Comparison of ENCODE assay signal across 20 cellular contexts in genomic region chr11:1139441-1140066, GRCh38. TPM values are rescaled to one million over a fixed set of nuclear protein-coding genes. Genes with fewer than 3 reads are reported as not detected.
DNase-seq lines count a peak whose midpoint lies in the region; ATAC-seq and TF ChIP-seq lines count a peak whose summit lies in the region.
"Had no signal": no experiment of that assay in that cellular context is flagged by ENCODE, and none has a peak within 500 bp of the region (broad histone marks: within the 10 kb centered on the region; RNA-seq: fewer than 3 reads in every experiment).

No MANE protein-coding gene starts in this region.

- H3K27me3 ChIP-seq in colonic mucosa: no peaks in the 10 kb centered on the region

- H3K4me1 Mint-ChIP-seq in mesothelial cell of epicardium (peaks cover 15% of the 10 kb centered on the region), type B pancreatic cell (ENCODE audit: unreplicated experiment) (peaks cover 12% of the 10 kb centered on the region)
- H3K4me1 Mint-ChIP-seq: CD8-positive, alpha-beta memory T cell; T-cell; WTC11 had no signal

- intact Hi-C loops in colonic mucosa (cut with DNase I): no loop called here

- no peaks in the 10 kb centered on the region for H3K36me3 Mint-ChIP-seq in mesothelial cell of epicardium
- peaks cover 6% of the 10 kb centered on the region for H3K36me3 Mint-ChIP-seq in type B pancreatic cell
- H3K36me3 Mint-ChIP-seq: CD8-positive, alpha-beta memory T cell; T-cell had no signal

- H3K9ac ChIP-seq in colonic mucosa (ENCODE audit: low read depth in 2 of 2, low read length in 2 of 2): no peak overlapping the region

- TF ChIP-seq CTCF in colonic mucosa (IDR thresholded peaks at IDR 0.05) (no peak), mesothelial cell of epicardium (IDR thresholded peaks at IDR 0.05; ENCODE audit: unreplicated experiment) (no peak), type B pancreatic cell (conservative IDR thresholded peaks at IDR 0.05) (no peak)

- H3K27me3 Mint-ChIP-seq in mesothelial cell of epicardium (ENCODE audit: low read depth): peaks cover 9% of the 10 kb centered on the region
- peaks cover 9% of the 10 kb centered on the region for H3K27me3 Mint-ChIP-seq in type B pancreatic cell

- DNase-seq in stimulated activated CD4-positive, alpha-beta T cell treated with anti-CD3 and anti-CD28 coated beads, Interleukin-4, amount 100 ng/mL, for 24 hours: peak; percentile 2
- DNase-seq in stimulated activated CD4-positive, alpha-beta T cell treated with anti-CD3 and anti-CD28 coated beads, Interleukin-4, amount 100 ng/mL, for 4 hours: no peak
- DNase-seq in colonic mucosa (peak; percentile 20), mesothelial cell of epicardium (ENCODE audit: low spot score in 2 of 2, unreplicated experiment in 2 of 2) (no peak), type B pancreatic cell (ENCODE audit: extremely low spot score, unreplicated experiment) (no peak), dedifferentiated amniotic fluid mesenchymal stem cell (ENCODE audit: extremely low spot score) (no peak)
- no peak for DNase-seq in stimulated activated naive CD4-positive, alpha-beta T cell treated with Interleukin-2 at 50 U/mL for 16 hours (lab: John Stamatoyannopoulos, UW)
- DNase-seq: activated gamma-delta T cell treated with Interleukin-2 at 50 U/mL for 16 hours; aorta; CD8-positive, alpha-beta memory T cell; DND-41; hypothalamus; left ventricle myocardium inferior; NCI-H82; stimulated activated CD4-positive, alpha-beta T cell treated with anti-CD3 and anti-CD28 coated beads, Interleukin-15, amount 100 ng/mL, for 24 hours; T-cell had no signal

- H3K27ac Mint-ChIP-seq in mesothelial cell of epicardium (peak overlapping the region; percentile 26), type B pancreatic cell (peak overlapping the region; percentile 51)
- H3K27ac Mint-ChIP-seq: CD8-positive, alpha-beta memory T cell; dendritic cell treated with granulocyte-macrophage colony-stimulating factor and Interleukin-4, amounts not matched to agents 40 ng/mL and 50 ng/mL, for 4 days; T-cell; WTC11 had no signal

- no peak for ATAC-seq in GM21717 (IDR thresholded peaks at IDR 0.05; ENCODE audit: unreplicated experiment)
- ATAC-seq: T-cell, WTC11 had no signal

- no peak overlapping the region for H3K27ac ChIP-seq in colonic mucosa
- H3K27ac ChIP-seq: left ventricle myocardium inferior had no signal

- no peaks in the 10 kb centered on the region for H3K9me3 ChIP-seq in colonic mucosa

- H3K4me1 ChIP-seq in colonic mucosa: no peaks in the 10 kb centered on the region
- H3K4me1 ChIP-seq: left ventricle myocardium inferior had no signal

- H3K36me3 ChIP-seq in colonic mucosa: no peaks in the 10 kb centered on the region
- H3K36me3 ChIP-seq: left ventricle myocardium inferior had no signal

- no peak overlapping the region for H3K4me3 ChIP-seq in colonic mucosa
- H3K4me3 ChIP-seq: left ventricle myocardium inferior had no signal

- H3K9me3 Mint-ChIP-seq in mesothelial cell of epicardium (peaks cover 51% of the 10 kb centered on the region), type B pancreatic cell (peaks cover 45% of the 10 kb centered on the region)

- H3K4me3 Mint-ChIP-seq in mesothelial cell of epicardium: peak overlapping the region; percentile 2
- H3K4me3 Mint-ChIP-seq in type B pancreatic cell: peak overlapping the region; percentile 10
- H3K4me3 Mint-ChIP-seq: CD8-positive, alpha-beta memory T cell; dendritic cell treated with granulocyte-macrophage colony-stimulating factor and Interleukin-4, amounts not matched to agents 40 ng/mL and 50 ng/mL, for 4 days; T-cell; WTC11 had no signal

RNA-seq across cellular contexts. Expression of gene MUC5AC, which starts 18.2 kb away (rescaled TPM):
- total RNA-seq in colonic mucosa: under 1 TPM; 0.03 to 0.20 TPM
- total RNA-seq in mesothelial cell of epicardium: not detected in 3 replicates
- total RNA-seq in type B pancreatic cell (ENCODE audit: low replicate concordance): 0.10 and 1.4 TPM in 2 replicates
- total RNA-seq: aorta; CD8-positive, alpha-beta memory T cell; left ventricle myocardium inferior; myocyte had no signal

Comparison
In these comparisons a context has a peak if more than half of its experiments do, and no peak if none do; other contexts are left out.
1. DNase-seq: peak in stimulated activated CD4-positive, alpha-beta T cell treated with anti-CD3 and anti-CD28 coated beads, Interleukin-4, amount 100 ng/mL, for 24 hours (single experiment) and colonic mucosa (single experiment); none in stimulated activated CD4-positive, alpha-beta T cell treated with anti-CD3 and anti-CD28 coated beads, Interleukin-4, amount 100 ng/mL, for 4 hours (0 of 2), mesothelial cell of epicardium (0 of 2), type B pancreatic cell (single experiment), stimulated activated naive CD4-positive, alpha-beta T cell treated with Interleukin-2 at 50 U/mL for 16 hours (single experiment) and dedifferentiated amniotic fluid mesenchymal stem cell (single experiment).